Comparison of ENCODE assay signal across 8 cellular contexts in the genomic region with DNA sequence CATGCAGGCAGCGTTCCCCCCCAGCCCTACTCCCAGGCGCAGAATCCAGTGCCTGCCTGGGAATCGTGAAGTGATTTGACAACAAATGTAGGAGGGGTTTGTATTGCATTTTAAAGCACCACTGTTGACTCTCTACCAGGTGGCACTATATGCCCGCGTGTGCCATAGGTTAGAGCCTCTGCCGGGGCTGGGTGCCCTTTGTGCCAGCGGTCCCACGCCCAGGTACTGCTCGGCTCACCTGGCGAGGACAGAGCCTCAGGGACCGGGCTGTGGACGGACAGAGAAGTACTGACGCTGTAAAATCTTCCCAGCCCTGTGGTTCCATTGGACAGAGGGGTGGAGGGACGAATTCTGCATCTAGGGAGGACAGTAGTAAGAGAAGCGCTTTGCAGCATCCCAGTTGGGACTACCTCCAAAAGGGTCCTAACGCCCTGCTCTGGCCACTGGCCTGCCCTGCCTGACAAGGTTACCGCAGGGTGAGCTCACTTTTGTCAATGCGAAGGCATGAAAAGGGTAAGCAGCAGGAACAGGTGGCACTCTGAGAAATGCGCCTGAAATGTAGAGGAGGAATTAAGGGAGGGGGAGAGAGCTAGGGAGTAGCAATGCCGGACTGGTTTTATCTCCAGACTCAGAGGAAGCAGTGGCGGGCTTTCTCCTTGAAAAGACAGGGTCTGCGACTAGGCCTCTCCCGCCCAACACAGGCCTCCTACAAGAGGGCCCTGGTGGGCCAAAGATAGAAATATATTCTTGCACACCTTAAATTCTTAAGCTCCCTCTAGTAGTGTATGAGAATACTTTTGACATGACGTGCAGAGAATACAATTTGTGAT. TPM values are rescaled to one million over a fixed set of nuclear protein-coding genes. Genes with fewer than 3 reads are reported as not detected.
DNase-seq lines count a peak whose midpoint lies in the region; ATAC-seq and TF ChIP-seq lines count a peak whose summit lies in the region.

No MANE protein-coding gene starts in this region.

- no peaks in the 10 kb centered on the region for H3K9me3 Mint-ChIP-seq in activated T-cell treated with anti-CD3 and anti-CD28 coated beads, Interleukin-2, amount 50 U/mL, for 4 hours

- peak overlapping the region; percentile 46 for H3K4me3 ChIP-seq in colonic mucosa
- peak overlapping the region; percentile 56 to 63 for H3K4me3 ChIP-seq in muscle layer of colon (ENCODE audit: low read depth in 1 of 2, low read length in 2 of 2)
- peak overlapping the region; percentile 77 to 92 for H3K4me3 ChIP-seq in aorta (ENCODE audit: low read length in 2 of 2)

- WGBS in aorta, 2 donors, result 35% methylated on average over 24 of the region's 24 CpGs

- TF ChIP-seq CTCF in colonic mucosa (IDR thresholded peaks at IDR 0.05), result no peak

- H3K4me1 ChIP-seq in colonic mucosa, result no peaks in the 10 kb centered on the region
- no peaks in the 10 kb centered on the region for H3K4me1 ChIP-seq in muscle layer of colon (ENCODE audit: insufficient read depth, low read length)
- H3K4me1 ChIP-seq in aorta (ENCODE audit: control insufficient read depth in 1 of 2, insufficient read depth in 2 of 2, low read length in 2 of 2), result no peaks in the 10 kb centered on the region

- no peaks in the 10 kb centered on the region for H3K36me3 Mint-ChIP-seq in activated T-cell treated with anti-CD3 and anti-CD28 coated beads, Interleukin-2, amount 50 U/mL, for 4 hours (ENCODE audit: insufficient read depth)

- peak overlapping the region in 1 of 2 donors; percentile 13 for H3K9ac ChIP-seq in colonic mucosa (ENCODE audit: low read depth in 2 of 2, low read length in 2 of 2)
- H3K9ac ChIP-seq in muscle layer of colon (ENCODE audit: low read length), result peak overlapping the region; percentile 35

- H3K4me3 Mint-ChIP-seq in activated T-cell treated with anti-CD3 and anti-CD28 coated beads, Interleukin-2, amount 50 U/mL, for 4 hours, result peak overlapping the region; percentile 54

- H3K9me3 ChIP-seq in colonic mucosa (no peaks in the 10 kb centered on the region), muscle layer of colon (ENCODE audit: low read length) (no peaks in the 10 kb centered on the region), aorta (ENCODE audit: control insufficient read depth, low read length) (no peaks in the 10 kb centered on the region)

- DNase-seq in activated T-cell treated with anti-CD3 and anti-CD28 coated beads, Interleukin-2, amount 50 U/mL, for 4 hours, result no peak
- no peak for DNase-seq in activated T-cell treated with anti-CD3 and anti-CD28 coated beads, Interleukin-2, amount 50 U/mL, for 1 hour
- DNase-seq in NCI-H524 (lab: John Stamatoyannopoulos, UW), result peak; percentile 75 to 85
- peak; percentile 21 for DNase-seq in colonic mucosa
- DNase-seq in aorta, result no peak
- no peak for DNase-seq in HCEC 1CT

- peaks cover 36% of the 10 kb centered on the region for H3K27me3 Mint-ChIP-seq in activated T-cell treated with anti-CD3 and anti-CD28 coated beads, Interleukin-2, amount 50 U/mL, for 4 hours (ENCODE audit: low read depth)

- peak in 1 of 2 donors; percentile 20 for ATAC-seq in activated T-cell treated with anti-CD3 and anti-CD28 coated beads, Interleukin-2, amount 50 U/mL, for 4 hours
- no peak for ATAC-seq in aorta (ENCODE audit: low FRiP score)
- ATAC-seq in GM18498 (IDR thresholded peaks at IDR 0.05; ENCODE audit: unreplicated experiment), result no peak

- intact Hi-C loops in colonic mucosa (cut with DNase I), result no loop called here
- intact Hi-C loops in aorta (cut with DNase I), result no loop called here

- H3K36me3 ChIP-seq in colonic mucosa, result no peaks in the 10 kb centered on the region
- H3K36me3 ChIP-seq in muscle layer of colon (ENCODE audit: insufficient read depth, low read length), result no peaks in the 10 kb centered on the region
- no peaks in the 10 kb centered on the region for H3K36me3 ChIP-seq in aorta (ENCODE audit: control insufficient read depth in 1 of 2, insufficient read depth in 2 of 2, low read length in 1 of 2)

- peaks cover 22% of the 10 kb centered on the region for H3K27me3 ChIP-seq in colonic mucosa
- H3K27me3 ChIP-seq in muscle layer of colon (ENCODE audit: control insufficient read depth in 1 of 2, insufficient read depth in 2 of 2, low read length in 2 of 2), result no peaks in the 10 kb centered on the region
- H3K27me3 ChIP-seq in aorta (ENCODE audit: control insufficient read depth in 1 of 2, insufficient read depth in 2 of 2, low read length in 1 of 2), result no peaks in the 10 kb centered on the region

- peaks cover 5% of the 10 kb centered on the region for H3K4me1 Mint-ChIP-seq in activated T-cell treated with anti-CD3 and anti-CD28 coated beads, Interleukin-2, amount 50 U/mL, for 4 hours (ENCODE audit: low read depth)

- H3K27ac ChIP-seq in colonic mucosa (peak overlapping the region; percentile 52), muscle layer of colon (ENCODE audit: low read depth, low read length) (peak overlapping the region; percentile 67), aorta (ENCODE audit: low read depth in 1 of 2, low read length in 2 of 2) (peak overlapping the region in 1 of 2 donors; percentile 31)

RNA-seq across cellular contexts. Expression of gene CACNA2D1, which starts 0.9 kb away (rescaled TPM):
- total RNA-seq in activated T-cell treated with anti-CD3 and anti-CD28 coated beads, Interleukin-2, amount 50 U/mL, for 4 hours, result under 1 TPM; 0.03 to 0.24 (median 0.18) TPM
- total RNA-seq in colonic mucosa (1 to 10 TPM; 1.4 to 9.3 TPM), aorta (10 to 100 TPM; 40.5 to 40.7 TPM)
- polyA plus RNA-seq in aorta, result 1 to 10 TPM; 4.5 to 8.0 TPM

Comparison
In these comparisons a context has a peak if more than half of its experiments do, and no peak if none do; other contexts are left out.
1. DNase-seq: peak in NCI-H524 (2 of 2) and colonic mucosa (single experiment); none in activated T-cell treated with anti-CD3 and anti-CD28 coated beads, Interleukin-2, amount 50 U/mL, for 4 hours (single experiment), activated T-cell treated with anti-CD3 and anti-CD28 coated beads, Interleukin-2, amount 50 U/mL, for 1 hour (single experiment), aorta (0 of 2) and HCEC 1CT (single experiment).
2. RNA of gene CACNA2D1, which starts 0.9 kb away (total RNA-seq): 40.5 to 40.7 TPM in aorta; 1.4 to 9.3 TPM in colonic mucosa and 0.03 to 0.24 TPM in activated T-cell treated with anti-CD3 and anti-CD28 coated beads, Interleukin-2, amount 50 U/mL, for 4 hours; every median in the first group is over 4 times any median in the second.
3. Peak in every context shown above with its lines, with median percentiles within 50 percentile points of each other: H3K4me3 ChIP-seq.